ENCODE assay signal across 23 cellular contexts in genomic region chr11:35316161-35316560, GRCh38.
DNase-seq lines count a peak whose midpoint lies in the region; ATAC-seq, FAIRE-seq and TF ChIP-seq lines count a peak whose summit lies in the region.
"Had no signal": no experiment of that assay in that cellular context is flagged by ENCODE, and none has a peak within 500 bp of the region (broad histone marks: within the 10 kb centered on the region; RNA-seq: fewer than 3 reads in every experiment).

No MANE protein-coding gene starts in this region.

- no peak overlapping the region for H3K27ac Mint-ChIP-seq in astrocyte (ENCODE audit: unreplicated experiment)
- H3K27ac Mint-ChIP-seq: CD4-positive, alpha-beta T cell; GM23338 had no signal

- H2BK15ac ChIP-seq in IMR-90 (ENCODE audit: low read depth, low read length) = no peak overlapping the region

- no peak overlapping the region for H3K14ac ChIP-seq in IMR-90 (replicated peaks; ENCODE audit: low read depth, low read length)

- H4K5ac ChIP-seq in IMR-90 (ENCODE audit: low read depth, low read length) = no peak overlapping the region

- H2BK5ac ChIP-seq in IMR-90 (ENCODE audit: low read depth, low read length, poor library complexity, severe bottlenecking) = no peak overlapping the region

- no peak overlapping the region for H3K4ac ChIP-seq in IMR-90 (ENCODE audit: low read depth, low read length)

- H3K23ac ChIP-seq in IMR-90 (ENCODE audit: low read depth, low read length) = no peak overlapping the region

- no peaks in the 10 kb centered on the region for H3K27me3 ChIP-seq in IMR-90 (ENCODE audit: control insufficient read depth, insufficient read depth, low read length)
- H3K27me3 ChIP-seq in astrocyte (ENCODE audit: insufficient read depth, low read length) = no peaks in the 10 kb centered on the region
- H3K27me3 ChIP-seq: Peyer's patch, SJSA1 had no signal

- TF ChIP-seq CTCF in IMR-90 (conservative IDR thresholded peaks at IDR 0.05; ENCODE audit: low read depth, low read length) (no peak), astrocyte (IDR thresholded peaks at IDR 0.05; ENCODE audit: insufficient read depth, low read depth, low read length) (no peak)

- H3K27ac ChIP-seq in IMR-90 (ENCODE audit: insufficient read depth, low read length) = no peak overlapping the region
- H3K27ac ChIP-seq in astrocyte (ENCODE audit: low read depth, low read length) = no peak overlapping the region
- H3K27ac ChIP-seq: Peyer's patch, SJSA1 had no signal

- H3K9me3 Mint-ChIP-seq in astrocyte (ENCODE audit: unreplicated experiment) = no peaks in the 10 kb centered on the region
- H3K9me3 Mint-ChIP-seq: CD4-positive, alpha-beta T cell; GM23338 had no signal

- no peak overlapping the region for H2BK20ac ChIP-seq in IMR-90 (ENCODE audit: low read depth, low read length)

- no peak overlapping the region for H2AK5ac ChIP-seq in IMR-90 (ENCODE audit: low read depth, low read length)

- H2AFZ ChIP-seq in IMR-90 (replicated peaks; ENCODE audit: low read length, poor library complexity) (no peak overlapping the region), astrocyte (ENCODE audit: low read depth, low read length) (no peak overlapping the region)
- H2AFZ ChIP-seq: GM23338 had no signal

- no peaks in the 10 kb centered on the region for H3K27me3 Mint-ChIP-seq in astrocyte (ENCODE audit: low read depth, unreplicated experiment)
- H3K27me3 Mint-ChIP-seq: CD4-positive, alpha-beta T cell had no signal

- H4K8ac ChIP-seq in IMR-90 (ENCODE audit: low read depth in 2 of 2, low read length in 2 of 2) = no peak overlapping the region

- H3K9me3 ChIP-seq in IMR-90 (ENCODE audit: control insufficient read depth, insufficient read depth, low read length) (no peaks in the 10 kb centered on the region), astrocyte (ENCODE audit: insufficient read depth, low read depth, low read length) (no peaks in the 10 kb centered on the region)
- H3K9me3 ChIP-seq: Caco-2, Peyer's patch, SJSA1 had no signal

- H3K4me3 ChIP-seq in IMR-90 (ENCODE audit: insufficient read depth, low read depth, low read length) (no peak overlapping the region), astrocyte (ENCODE audit: insufficient read depth, low read depth, low read length) (no peak overlapping the region)
- H3K4me3 ChIP-seq: GM23338, Peyer's patch, SJSA1 had no signal

- no peaks in the 10 kb centered on the region for H3K79me2 ChIP-seq in astrocyte (ENCODE audit: insufficient read depth, low read length)

- H3K4me3 Mint-ChIP-seq in astrocyte (ENCODE audit: unreplicated experiment) = no peak overlapping the region
- H3K4me3 Mint-ChIP-seq: CD4-positive, alpha-beta T cell; GM23338 had no signal

- no peaks in the 10 kb centered on the region for H4K20me1 ChIP-seq in IMR-90 (ENCODE audit: insufficient read depth, low read length)
- no peaks in the 10 kb centered on the region for H4K20me1 ChIP-seq in astrocyte (ENCODE audit: insufficient read depth, low read length)

- no peak overlapping the region for H2AK9ac ChIP-seq in IMR-90 (replicated peaks; ENCODE audit: low read depth, low read length, poor library complexity)

- H3K56ac ChIP-seq in IMR-90 (ENCODE audit: extremely low read depth, insufficient read depth, low read length) = no peak overlapping the region

- WGBS in IMR-90 (ENCODE audit: extremely low coverage in 2 of 2, insufficient read length in 1 of 2), 2 experiments = 83% methylated on average over 1 of the region's 2 CpGs; no CpG with 5 or more reads in 1 of the 2 experiments

- TF ChIP-seq RAD21 in IMR-90 (IDR thresholded peaks at IDR 0.05; ENCODE audit: low read length) = no peak

- no peaks in the 10 kb centered on the region for H3K79me1 ChIP-seq in IMR-90 (ENCODE audit: low read depth in 1 of 2, low read length in 2 of 2)

- intact Hi-C loops in IMR-90 (cut with micrococcal nuclease) (no loop called here), sciatic nerve (cut with DNase I) (no loop called here)

- no peak overlapping the region for H4K91ac ChIP-seq in IMR-90 (ENCODE audit: insufficient read depth, low read depth, low read length)

- POLR2A ChIA-PET in IMR-90 (lab: Charles Lee; ENCODE audit: unreplicated experiment) (interaction anchor here (0.6 kb wide), 1 partner anchor 157 kb away, joined by 7 read pairs; no protein-coding TSS in a partner anchor), HEK293T (lab: Yijun Ruan, JAX) (no interaction called here)

- no peak overlapping the region for H2BK120ac ChIP-seq in IMR-90 (ENCODE audit: low read depth, low read length)

- no peaks in the 10 kb centered on the region for H3K9me1 ChIP-seq in IMR-90 (ENCODE audit: insufficient read depth, low read length)

- FAIRE-seq in astrocyte (lab: Jason Lieb, UNC) = no peak

- H3K36me3 ChIP-seq in IMR-90 (ENCODE audit: control insufficient read depth, insufficient read depth, low read length) (no peaks in the 10 kb centered on the region), astrocyte (ENCODE audit: insufficient read depth, low read length) (no peaks in the 10 kb centered on the region)
- H3K36me3 ChIP-seq: Peyer's patch, SJSA1 had no signal

- in situ Hi-C loops in IMR-90 (cut with MboI; ENCODE audit: low sequenced_read_pairs) = loop anchor here (10.0 kb wide), 1 partner anchor 61 kb away; no protein-coding TSS in a partner anchor

- no peak for TF ChIP-seq POLR2A in IMR-90 (IDR thresholded peaks at IDR 0.05; ENCODE audit: low read depth, low read length)

- no peaks in the 10 kb centered on the region for H3K36me3 Mint-ChIP-seq in astrocyte (ENCODE audit: low read depth, unreplicated experiment)

- no TSS peak for BruUV-seq in IMR-90 (replicated peaks; lab: Mats Ljungman, UMichigan)

- no peak overlapping the region for H3K18ac ChIP-seq in IMR-90 (ENCODE audit: low read depth, low read length)

- H3K4me1 ChIP-seq in IMR-90 (ENCODE audit: control insufficient read depth, insufficient read depth, low read length) (peaks cover 5% of the 10 kb centered on the region; the same call in 1 of the 2 replicates), astrocyte (ENCODE audit: insufficient read depth, low read length) (peaks cover 8% of the 10 kb centered on the region)
- H3K4me1 ChIP-seq: Caco-2, Peyer's patch had no signal

- ATAC-seq in IMR-90 (ENCODE audit: low read depth) (no peak), sciatic nerve (peak; percentile 63)
- ATAC-seq: GM23338, Right ventricle myocardium inferior had no signal

- peak; percentile 33 for DNase-seq in IMR-90
- peak; percentile 90 for DNase-seq in astrocyte (ENCODE audit: low read depth)
- DNase-seq in fibroblast of peridontal ligament (ENCODE audit: extremely low read depth) = peak; percentile 58
- no peak for DNase-seq in sciatic nerve (ENCODE audit: low spot score)
- DNase-seq in COLO829 (ENCODE audit: low spot score) = no peak
- no peak for DNase-seq in activated CD4-positive, alpha-beta T cell treated with anti-CD3 and anti-CD28 coated beads for 1 hour
- no peak for DNase-seq in NCI-H1417 treated with DMSO at 0.1 percent for 48 hours (lab: John Stamatoyannopoulos, UW)
- no peak for DNase-seq in HEK293T (ENCODE audit: extremely low spot score)
- DNase-seq: Caco-2; CD4-positive, alpha-beta T cell; DMS 273 treated with DMSO at 0.1 percent for 48 hours; DMS79 treated with DMSO at 0.1 percent for 48 hours; HCEC 1CT; MM.1S; NCI-H1048; NCI-H146; NCI-H2029 treated with DMSO at 0.1 percent for 48 hours; NCI-H345; NCI-H526; Peyer's patch had no signal

- dilution Hi-C loops in IMR-90 (cut with HindIII; ENCODE audit: low sequenced_read_pairs, unreplicated experiment) = no loop called here

- no peak overlapping the region for H3K4me2 ChIP-seq in IMR-90 (ENCODE audit: low read depth, low read length)
- no peak overlapping the region for H3K4me2 ChIP-seq in astrocyte (ENCODE audit: low read length)
- H3K4me2 ChIP-seq: GM23338 had no signal

- H3K9ac ChIP-seq in IMR-90 (ENCODE audit: low read depth, low read length) = no peak overlapping the region
- H3K9ac ChIP-seq in astrocyte (ENCODE audit: low read length) = no peak overlapping the region

- CTCF ChIA-PET in IMR-90 (lab: Yijun Ruan, JAX) = interaction anchor here (2.4 kb wide), 1 partner anchor 10 kb away, joined by 9 read pairs; no protein-coding TSS in a partner anchor
- CTCF ChIA-PET in HEK293T (lab: Yijun Ruan, JAX) = interaction anchor here (0.6 to 1.4 kb wide), 2 partner anchors 10 to 639 kb away, joined by 3 to 5 read pairs; no protein-coding TSS in a partner anchor

- H3K4me1 Mint-ChIP-seq in astrocyte (ENCODE audit: low read depth, unreplicated experiment) = no peaks in the 10 kb centered on the region

TF ChIP-seq in IMR-90, 13 proteins besides CTCF, POLR2A, EP300 and RAD21:
- no peak for TF ChIP-seq FOS (IDR thresholded peaks at IDR 0.05; ENCODE audit: low read depth, low read length)
- no peak for TF ChIP-seq MAZ (IDR thresholded peaks at IDR 0.05; ENCODE audit: borderline replicate concordance, low read depth, low read length)
- no peak for TF ChIP-seq MXI1 (IDR thresholded peaks at IDR 0.05; ENCODE audit: borderline replicate concordance, low read depth, low read length)
- no peak for TF ChIP-seq CHD1 (IDR thresholded peaks at IDR 0.05; ENCODE audit: low read depth, low read length)

TF ChIP-seq in HEK293T, 16 proteins besides CTCF, POLR2A, EP300 and RAD21:
- TF ChIP-seq FOXA1 (IDR thresholded peaks at IDR 0.05) (no peak), BHLHE40 (IDR thresholded peaks at IDR 0.05; ENCODE audit: borderline replicate concordance) (no peak)

Comparison
In these comparisons a context has a peak if more than half of its experiments do, and no peak if none do; other contexts are left out.
1. DNase-seq: peak in IMR-90 (single experiment), astrocyte (single experiment) and fibroblast of peridontal ligament (single experiment); none in sciatic nerve (single experiment), COLO829 (single experiment), activated CD4-positive, alpha-beta T cell treated with anti-CD3 and anti-CD28 coated beads for 1 hour (single experiment), NCI-H1417 treated with DMSO at 0.1 percent for 48 hours (single experiment) and HEK293T (single experiment).